In genomic region chr4:8050180-8050554, GRCh38 we compare ENCODE assay signal across 1 cellular context.
TF ChIP-seq lines count a peak whose summit lies in the region.

No MANE protein-coding gene starts in this region.

TF ChIP-seq in H1, 55 proteins besides CTCF, POLR2A, EP300 and RAD21:
- TF ChIP-seq SP4 (IDR thresholded peaks at IDR 0.05; ENCODE audit: low read length) (no peak), CBX8 (IDR thresholded peaks at IDR 0.05; ENCODE audit: borderline replicate concordance, low read depth, low read length) (no peak), RBBP5 (IDR thresholded peaks at IDR 0.05; ENCODE audit: borderline replicate concordance, low read depth, low read length) (peak; percentile 89; the same call in 1 of the 2 replicates)
